ENCODE assay signal across 17 cellular contexts in genomic region chr12:62350554-62350953, GRCh38.
DNase-seq lines count a peak whose midpoint lies in the region; ATAC-seq, FAIRE-seq and TF ChIP-seq lines count a peak whose summit lies in the region.
"Had no signal": no experiment of that assay in that cellular context is flagged by ENCODE, and none has a peak within 500 bp of the region (broad histone marks: within the 10 kb centered on the region; RNA-seq: fewer than 3 reads in every experiment).

No MANE protein-coding gene starts in this region.

- H3K4me3 Mint-ChIP-seq in natural killer cell (no peak overlapping the region), H9 (no peak overlapping the region)
- H3K4me3 Mint-ChIP-seq in natural killer cell treated with Interleukin-12 subunit alpha and Interleukin-12 subunit beta and Interleukin-15 and Interleukin-18, amount 100 ng/mL, for 72 hours = no peak overlapping the region
- H3K4me3 Mint-ChIP-seq: CD4-positive, alpha-beta T cell had no signal

- H4K20me1 ChIP-seq in H9 (ENCODE audit: control insufficient read depth, insufficient read depth, insufficient read length) = no peaks in the 10 kb centered on the region
- no peaks in the 10 kb centered on the region for H4K20me1 ChIP-seq in GM12878 (ENCODE audit: control insufficient read depth, insufficient read depth)

- H3K4me1 Mint-ChIP-seq in natural killer cell (peaks cover 19 to 23% of the 10 kb centered on the region in 2 donors), H9 (peaks cover 0 to 4% of the 10 kb centered on the region in 2 experiments; a peak in 1 of 4 replicates)
- H3K4me1 Mint-ChIP-seq in natural killer cell treated with Interleukin-12 subunit alpha and Interleukin-12 subunit beta and Interleukin-15 and Interleukin-18, amount 100 ng/mL, for 72 hours (ENCODE audit: low read depth in 2 of 2) = peaks cover 14 to 19% of the 10 kb centered on the region in 2 donors

- H3K36me3 ChIP-seq in GM12878 (ENCODE audit: control insufficient read depth in 2 of 2, insufficient read depth in 2 of 2, low read length in 1 of 2) = peaks cover 0 to 8% of the 10 kb centered on the region in 2 experiments; a peak in 2 of 4 replicates
- H3K36me3 ChIP-seq: BE2C had no signal

- no peak overlapping the region for H2BK5ac ChIP-seq in H9 (ENCODE audit: insufficient read length, low read length)

- H3K4me1 ChIP-seq in H9 (ENCODE audit: insufficient read depth, low read length) = no peaks in the 10 kb centered on the region
- H3K4me1 ChIP-seq in GM12878 (ENCODE audit: control insufficient read depth, insufficient read depth, low read length) = no peaks in the 10 kb centered on the region
- H3K4me1 ChIP-seq: BE2C, Caco-2 had no signal

- POLR2A ChIA-PET in GM12878 (lab: Charles Lee) = interaction anchor here (1.4 kb wide), 1 partner anchor 11 kb away, joined by 3 read pairs; no protein-coding TSS in a partner anchor

- H3K56ac ChIP-seq in H9 (ENCODE audit: insufficient read length, low read depth, low read length) = no peak overlapping the region

- SMC1A ChIA-PET in GM12878 (lab: Charles Lee; ENCODE audit: uncharacterized antibody, unreplicated experiment) = interaction anchor here (1.0 to 1.3 kb wide), 4 partner anchors 12 to 40 kb away, joined by 3 read pairs; no protein-coding TSS in a partner anchor

- FAIRE-seq in GM12878 (lab: Jason Lieb, UNC) = no peak
- FAIRE-seq: D721Med, GM12892, H1 had no signal

- H3K18ac ChIP-seq in H9 (ENCODE audit: insufficient read length, low read depth, low read length) = no peak overlapping the region

- no peak overlapping the region for H3K4me3 ChIP-seq in GM12878
- H3K4me3 ChIP-seq: HAP-1 had no signal

- no peak overlapping the region for H3K23ac ChIP-seq in H9 (ENCODE audit: insufficient read length, low read depth, low read length)

- H3K9me3 Mint-ChIP-seq in natural killer cell (no peaks in the 10 kb centered on the region), H9 (no peaks in the 10 kb centered on the region; a peak in 2 of 5 replicates)
- peaks cover 4% of the 10 kb centered on the region for H3K9me3 Mint-ChIP-seq in natural killer cell treated with Interleukin-12 subunit alpha and Interleukin-12 subunit beta and Interleukin-15 and Interleukin-18, amount 100 ng/mL, for 72 hours
- H3K9me3 Mint-ChIP-seq: CD4-positive, alpha-beta T cell had no signal

- no peak overlapping the region for H2AFZ ChIP-seq in H9 (ENCODE audit: low read length)
- no peak overlapping the region for H2AFZ ChIP-seq in GM12878 (ENCODE audit: control insufficient read depth, low read depth, low read length)

- H2BK12ac ChIP-seq in H9 (ENCODE audit: insufficient read length, low read depth, low read length) = no peak overlapping the region

- H2BK20ac ChIP-seq in H9 (ENCODE audit: low read depth, low read length, poor library complexity, severe bottlenecking) = no peak overlapping the region

- BruUV-seq in GM12878 (replicated peaks; lab: Mats Ljungman, UMichigan) = no TSS peak

- no peak overlapping the region for H4K8ac ChIP-seq in H9 (replicated peaks; ENCODE audit: insufficient read length, low read depth, low read length)

- H3K27ac ChIP-seq in H9 (ENCODE audit: insufficient read length, low read depth, low read length) (no peak overlapping the region), GM12878 (ENCODE audit: control insufficient read depth, insufficient read depth) (no peak overlapping the region)

- CTCF ChIA-PET in GM12878 (lab: Yijun Ruan, JAX) = no interaction called here

- no peaks in the 10 kb centered on the region for H3K9me3 ChIP-seq in H9 (ENCODE audit: control insufficient read depth, low read depth, low read length)
- no peaks in the 10 kb centered on the region; the same call in 2 of the 3 replicates for H3K9me3 ChIP-seq in GM12878 (replicated peaks; ENCODE audit: control insufficient read depth, insufficient read depth, low read length)
- H3K9me3 ChIP-seq: BE2C, Caco-2, HAP-1 had no signal

- H2BK15ac ChIP-seq in H9 (ENCODE audit: low read depth, low read length) = no peak overlapping the region

- H3K4me2 ChIP-seq in H9 (ENCODE audit: insufficient read depth, insufficient read length, low read length) = no peak overlapping the region
- H3K4me2 ChIP-seq in GM12878 (ENCODE audit: control insufficient read depth, insufficient read depth) = no peak overlapping the region

- H3K9ac ChIP-seq in H9 (ENCODE audit: extremely low read depth, insufficient read length, low read length) (no peak overlapping the region), GM12878 (ENCODE audit: control insufficient read depth, insufficient read depth, low read length) (no peak overlapping the region)

- H3K4ac ChIP-seq in H9 (ENCODE audit: low read depth, low read length) = no peak overlapping the region

- no peak for ATAC-seq in natural killer cell
- ATAC-seq in natural killer cell treated with Interleukin-12 subunit alpha and Interleukin-12 subunit beta and Interleukin-15 and Interleukin-18, amount 100 ng/mL, for 72 hours = no peak
- ATAC-seq in GM12878 = peak; percentile 26; the same call in 1 of the 3 replicates
- no peak for ATAC-seq in GM21390 (IDR thresholded peaks at IDR 0.05; ENCODE audit: unreplicated experiment)

- H3K14ac ChIP-seq in H9 (ENCODE audit: insufficient read depth, low read length) = no peak overlapping the region

- intact Hi-C loops in natural killer cell (cut with micrococcal nuclease) = no loop called here
- intact Hi-C loops in GM12878 (cut with micrococcal nuclease; ENCODE audit: unreplicated experiment) = no loop called here

- no peaks in the 10 kb centered on the region for H3K23me2 ChIP-seq in H9 (ENCODE audit: insufficient read length, low read depth, low read length, poor library complexity, severe bottlenecking)

- DNase-seq in natural killer cell (no peak), H9 (no peak), GM12878 (ENCODE audit: low read depth, low spot score) (no peak), NCI-H187 (lab: John Stamatoyannopoulos, UW) (no peak), NOMO-1 treated with DMSO at 0.1 percent for 48 hours (lab: John Stamatoyannopoulos, UW; ENCODE audit: unreplicated experiment) (no peak)
- no peak for DNase-seq in natural killer cell treated with Interleukin-12 subunit alpha and Interleukin-12 subunit beta and Interleukin-15 and Interleukin-18, amount 100 ng/mL, for 72 hours (ENCODE audit: low spot score)
- DNase-seq: ACHN; BE2C; C1 segment of cervical spinal cord; Caco-2; CD4-positive, alpha-beta T cell; KBM-7 had no signal

- H2BK120ac ChIP-seq in H9 (ENCODE audit: low read depth, low read length, poor library complexity, severe bottlenecking) = no peak overlapping the region

- TF ChIP-seq CTCF in natural killer cell (IDR thresholded peaks at IDR 0.05) (no peak), H9 (conservative IDR thresholded peaks at IDR 0.05) (no peak), GM12878 (IDR thresholded peaks at IDR 0.05 in 2 of 3, conservative IDR thresholded peaks at IDR 0.05 in 1 of 3; ENCODE audit: control insufficient read depth in 2 of 3, extremely low read depth in 1 of 3, insufficient read depth in 1 of 3, low read depth in 3 of 3, low read length in 3 of 3) (no peak)

- H4K5ac ChIP-seq in H9 (ENCODE audit: insufficient read length, low read depth, low read length) = no peak overlapping the region

- H3K27ac Mint-ChIP-seq in natural killer cell (peak overlapping the region; percentile 21 to 70), H9 (peak overlapping the region in 2 of 3 experiments; percentile 29 to 62; a peak in 1 of 7 replicates)
- H3K27ac Mint-ChIP-seq in natural killer cell treated with Interleukin-12 subunit alpha and Interleukin-12 subunit beta and Interleukin-15 and Interleukin-18, amount 100 ng/mL, for 72 hours = peak overlapping the region in 1 of 2 donors; percentile 50
- H3K27ac Mint-ChIP-seq: CD4-positive, alpha-beta T cell had no signal

- RAD21 ChIA-PET in GM12878 (lab: Charles Lee; ENCODE audit: unreplicated experiment) = interaction anchor here (1.0 kb wide), 1 partner anchor 89 kb away, joined by 4 read pairs; no protein-coding TSS in a partner anchor

- no peak overlapping the region for H3T11ph ChIP-seq in H9 (ENCODE audit: low read length)

- no peaks in the 10 kb centered on the region for H3K79me2 ChIP-seq in H9 (ENCODE audit: insufficient read depth, low read length)
- no peaks in the 10 kb centered on the region for H3K79me2 ChIP-seq in GM12878 (ENCODE audit: control insufficient read depth, insufficient read depth, low read length)

- H3K27me3 Mint-ChIP-seq in natural killer cell (ENCODE audit: low read depth in 2 of 2) = no peaks in the 10 kb centered on the region
- no peaks in the 10 kb centered on the region for H3K27me3 Mint-ChIP-seq in natural killer cell treated with Interleukin-12 subunit alpha and Interleukin-12 subunit beta and Interleukin-15 and Interleukin-18, amount 100 ng/mL, for 72 hours
- H3K27me3 Mint-ChIP-seq in H9 (ENCODE audit: low read depth) = no peaks in the 10 kb centered on the region
- H3K27me3 Mint-ChIP-seq: CD4-positive, alpha-beta T cell had no signal

- TF ChIP-seq RAD21 in GM12878 (IDR thresholded peaks at IDR 0.05; ENCODE audit: insufficient read depth, low read depth, low read length) = no peak

- TF ChIP-seq POLR2A in GM12878 (IDR thresholded peaks at IDR 0.05; ENCODE audit: low read depth, low read length) = no peak

- no peak overlapping the region for H4K91ac ChIP-seq in H9 (ENCODE audit: insufficient read length, low read depth, low read length)

- in situ Hi-C loops in GM12878 (cut with MboI) = no loop called here

- H2AK5ac ChIP-seq in H9 (ENCODE audit: insufficient read length, low read length) = no peak overlapping the region

- no CpG with 5 or more reads among the region's 2 CpGs for WGBS in H9 (ENCODE audit: extremely low coverage, insufficient read length, low lambda C conversion rate)
- 89% methylated on average over 2 of the region's 2 CpGs for WGBS in GM12878 (ENCODE audit: insufficient coverage, insufficient replicate concordance, low lambda C conversion rate, missing lambda C conversion rate)

- H3K27me3 ChIP-seq in H9 (ENCODE audit: insufficient read depth, low read length) (no peaks in the 10 kb centered on the region), GM12878 (replicated peaks in 1 of 2; ENCODE audit: control insufficient read depth in 2 of 2, insufficient read depth in 2 of 2, low read length in 1 of 2) (no peaks in the 10 kb centered on the region)
- H3K27me3 ChIP-seq: BE2C had no signal

- H3K36me3 Mint-ChIP-seq in natural killer cell = no peaks in the 10 kb centered on the region
- peaks cover 2% of the 10 kb centered on the region for H3K36me3 Mint-ChIP-seq in natural killer cell treated with Interleukin-12 subunit alpha and Interleukin-12 subunit beta and Interleukin-15 and Interleukin-18, amount 100 ng/mL, for 72 hours
- H3K36me3 Mint-ChIP-seq in H9 (ENCODE audit: insufficient read depth in 1 of 3, low read depth in 3 of 3) = peaks cover under 1% of the 10 kb centered on the region in 3 experiments; a peak in 4 of 7 replicates

- H3K79me1 ChIP-seq in H9 (ENCODE audit: insufficient read depth, low read depth, low read length, poor library complexity, severe bottlenecking) = no peaks in the 10 kb centered on the region

- TF ChIP-seq EP300 in GM12878 (IDR thresholded peaks at IDR 0.05; ENCODE audit: borderline replicate concordance in 1 of 2, control insufficient read depth in 1 of 2, low read depth in 2 of 2, low read length in 2 of 2) = no peak
